Comparison of ENCODE assay signal across 3 cellular contexts in the genomic region with DNA sequence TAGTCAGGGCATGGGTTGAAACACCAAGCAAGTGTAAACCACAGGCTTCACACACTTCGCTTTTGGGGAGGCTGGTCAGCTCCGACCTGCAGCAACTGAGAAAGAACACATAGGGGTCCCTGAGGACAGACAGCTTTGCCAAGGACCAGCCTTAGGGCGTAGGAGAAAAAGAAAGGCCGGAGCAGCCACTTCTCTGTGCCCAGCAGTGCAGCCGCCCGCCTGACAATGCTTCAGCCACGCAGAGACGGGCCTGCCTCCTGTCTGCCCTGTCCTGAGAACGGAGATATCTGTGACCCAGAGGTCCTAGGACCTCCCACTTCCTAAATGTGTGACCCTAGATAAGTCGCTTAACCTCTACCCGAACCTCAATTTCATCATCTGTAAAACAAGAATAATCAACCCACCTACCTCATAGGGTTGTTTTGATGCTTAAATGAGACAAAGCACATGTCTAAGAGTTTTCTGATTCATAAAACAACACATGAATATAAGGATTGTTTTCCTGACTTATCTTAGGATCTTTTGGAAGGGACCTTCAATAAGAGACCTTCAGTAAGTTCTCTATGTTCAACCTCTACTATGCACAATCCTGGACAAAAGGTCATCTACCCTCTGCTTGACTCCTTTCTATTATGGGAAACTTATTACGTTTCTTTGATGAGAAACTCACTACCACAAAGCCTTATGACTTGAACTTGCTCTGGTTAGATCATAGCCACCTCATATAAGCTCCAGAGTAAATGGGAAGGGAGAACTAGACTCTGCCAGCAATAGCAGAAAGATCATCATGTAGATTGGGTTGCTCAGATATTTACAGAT.
TF ChIP-seq lines count a peak whose summit lies in the region.

No MANE protein-coding gene starts in this region.

TF ChIP-seq in liver, 16 proteins besides CTCF, POLR2A, EP300 and RAD21:
- no peak for TF ChIP-seq TAF1 (conservative IDR thresholded peaks at IDR 0.05)
- TF ChIP-seq REST (IDR thresholded peaks at IDR 0.05), result no peak
- TF ChIP-seq EGR1 (IDR thresholded peaks at IDR 0.05; ENCODE audit: low read depth in 2 of 2), result no peak
- no peak for TF ChIP-seq HNF4A (conservative IDR thresholded peaks at IDR 0.05)
- no peak for TF ChIP-seq GABPA (IDR thresholded peaks at IDR 0.05 in 1 of 2, conservative IDR thresholded peaks at IDR 0.05 in 1 of 2)
- no peak for TF ChIP-seq HNF4G (IDR thresholded peaks at IDR 0.05)
- no peak for TF ChIP-seq FOXA1 (IDR thresholded peaks at IDR 0.05)
- no peak for TF ChIP-seq RXRA (IDR thresholded peaks at IDR 0.05)
- TF ChIP-seq, protein P1, sequence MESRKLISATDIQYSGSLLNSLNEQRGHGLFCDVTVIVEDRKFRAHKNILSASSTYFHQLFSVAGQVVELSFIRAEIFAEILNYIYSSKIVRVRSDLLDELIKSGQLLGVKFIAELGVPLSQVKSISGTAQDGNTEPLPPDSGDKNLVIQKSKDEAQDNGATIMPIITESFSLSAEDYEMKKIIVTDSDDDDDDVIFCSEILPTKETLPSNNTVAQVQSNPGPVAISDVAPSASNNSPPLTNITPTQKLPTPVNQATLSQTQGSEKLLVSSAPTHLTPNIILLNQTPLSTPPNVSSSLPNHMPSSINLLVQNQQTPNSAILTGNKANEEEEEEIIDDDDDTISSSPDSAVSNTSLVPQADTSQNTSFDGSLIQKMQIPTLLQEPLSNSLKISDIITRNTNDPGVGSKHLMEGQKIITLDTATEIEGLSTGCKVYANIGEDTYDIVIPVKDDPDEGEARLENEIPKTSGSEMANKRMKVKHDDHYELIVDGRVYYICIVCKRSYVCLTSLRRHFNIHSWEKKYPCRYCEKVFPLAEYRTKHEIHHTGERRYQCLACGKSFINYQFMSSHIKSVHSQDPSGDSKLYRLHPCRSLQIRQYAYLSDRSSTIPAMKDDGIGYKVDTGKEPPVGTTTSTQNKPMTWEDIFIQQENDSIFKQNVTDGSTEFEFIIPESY (IDR thresholded peaks at IDR 0.05), result no peak
- TF ChIP-seq NR2F2 (IDR thresholded peaks at IDR 0.05), result peak; percentile 94
- peak; percentile 21 for TF ChIP-seq SP1 (IDR thresholded peaks at IDR 0.05)

TF ChIP-seq in HepG2, 621 proteins besides CTCF, POLR2A, EP300 and RAD21:
- no peak for TF ChIP-seq CENPX (CRISPR knock-in tag; IDR thresholded peaks at IDR 0.05)
- no peak for TF ChIP-seq ZNF530 (CRISPR knock-in tag; IDR thresholded peaks at IDR 0.05; ENCODE audit: low read depth)
- no peak for TF ChIP-seq MAFG (CRISPR knock-in tag; IDR thresholded peaks at IDR 0.05)
- TF ChIP-seq STAT5B (CRISPR knock-in tag; IDR thresholded peaks at IDR 0.05), result no peak
- no peak for TF ChIP-seq MBD4 (IDR thresholded peaks at IDR 0.05; ENCODE audit: borderline replicate concordance, low read length)
- TF ChIP-seq CENPT (CRISPR knock-in tag; IDR thresholded peaks at IDR 0.05; ENCODE audit: low read depth), result no peak
- TF ChIP-seq MIER2 (CRISPR knock-in tag; IDR thresholded peaks at IDR 0.05), result no peak
- no peak for TF ChIP-seq SOX6 (IDR thresholded peaks at IDR 0.05)
- TF ChIP-seq SOX6 (CRISPR knock-in tag; IDR thresholded peaks at IDR 0.05), result no peak
- no peak for TF ChIP-seq MIER3 (CRISPR knock-in tag; IDR thresholded peaks at IDR 0.05; ENCODE audit: borderline replicate concordance)
- no peak for TF ChIP-seq ZNF7 (CRISPR knock-in tag; IDR thresholded peaks at IDR 0.05)
- TF ChIP-seq, protein P2, sequence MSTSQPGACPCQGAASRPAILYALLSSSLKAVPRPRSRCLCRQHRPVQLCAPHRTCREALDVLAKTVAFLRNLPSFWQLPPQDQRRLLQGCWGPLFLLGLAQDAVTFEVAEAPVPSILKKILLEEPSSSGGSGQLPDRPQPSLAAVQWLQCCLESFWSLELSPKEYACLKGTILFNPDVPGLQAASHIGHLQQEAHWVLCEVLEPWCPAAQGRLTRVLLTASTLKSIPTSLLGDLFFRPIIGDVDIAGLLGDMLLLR (CRISPR knock-in tag; IDR thresholded peaks at IDR 0.05), result no peak
- TF ChIP-seq, protein P3, sequence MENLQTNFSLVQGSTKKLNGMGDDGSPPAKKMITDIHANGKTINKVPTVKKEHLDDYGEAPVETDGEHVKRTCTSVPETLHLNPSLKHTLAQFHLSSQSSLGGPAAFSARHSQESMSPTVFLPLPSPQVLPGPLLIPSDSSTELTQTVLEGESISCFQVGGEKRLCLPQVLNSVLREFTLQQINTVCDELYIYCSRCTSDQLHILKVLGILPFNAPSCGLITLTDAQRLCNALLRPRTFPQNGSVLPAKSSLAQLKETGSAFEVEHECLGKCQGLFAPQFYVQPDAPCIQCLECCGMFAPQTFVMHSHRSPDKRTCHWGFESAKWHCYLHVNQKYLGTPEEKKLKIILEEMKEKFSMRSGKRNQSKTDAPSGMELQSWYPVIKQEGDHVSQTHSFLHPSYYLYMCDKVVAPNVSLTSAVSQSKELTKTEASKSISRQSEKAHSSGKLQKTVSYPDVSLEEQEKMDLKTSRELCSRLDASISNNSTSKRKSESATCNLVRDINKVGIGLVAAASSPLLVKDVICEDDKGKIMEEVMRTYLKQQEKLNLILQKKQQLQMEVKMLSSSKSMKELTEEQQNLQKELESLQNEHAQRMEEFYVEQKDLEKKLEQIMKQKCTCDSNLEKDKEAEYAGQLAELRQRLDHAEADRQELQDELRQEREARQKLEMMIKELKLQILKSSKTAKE (CRISPR knock-in tag; IDR thresholded peaks at IDR 0.05; ENCODE audit: borderline replicate concordance), result no peak

TF ChIP-seq in GM12878, 131 proteins besides CTCF, POLR2A, EP300 and RAD21 (continues in another document):
- TF ChIP-seq NFXL1 (IDR thresholded peaks at IDR 0.05; ENCODE audit: borderline replicate concordance) (no peak), BHLHE40 (IDR thresholded peaks at IDR 0.05; ENCODE audit: borderline replicate concordance in 1 of 2, low read depth in 2 of 2, low read length in 1 of 2) (no peak), SRF (IDR thresholded peaks at IDR 0.05; ENCODE audit: low read depth in 2 of 2, low read length in 2 of 2) (no peak), HDAC6 (IDR thresholded peaks at IDR 0.05; ENCODE audit: unreplicated experiment) (no peak), ATF7 (IDR thresholded peaks at IDR 0.05; ENCODE audit: low read depth) (no peak), ZNF384 (IDR thresholded peaks at IDR 0.05; ENCODE audit: borderline replicate concordance, low read depth, low read length) (peak; percentile 5; the same call in 1 of the 2 replicates), ESRRA (IDR thresholded peaks at IDR 0.05; ENCODE audit: low read length) (no peak), SMC3 (IDR thresholded peaks at IDR 0.05; ENCODE audit: borderline replicate concordance, low read length) (no peak), EED (IDR thresholded peaks at IDR 0.05; ENCODE audit: low read depth) (no peak), RUNX3 (IDR thresholded peaks at IDR 0.05; ENCODE audit: low read length) (peak; percentile 16; the same call in 1 of the 2 replicates), TCF12 (IDR thresholded peaks at IDR 0.05; ENCODE audit: low read depth, low read length) (no peak), SREBF1 (IDR thresholded peaks at IDR 0.05; ENCODE audit: low read length) (no peak), JUNB (IDR thresholded peaks at IDR 0.05) (peak; percentile 34), ZNF274 (IDR thresholded peaks at IDR 0.05; ENCODE audit: insufficient read depth, insufficient read length) (no peak), RAD51 (IDR thresholded peaks at IDR 0.05) (no peak), RCOR1 (conservative IDR thresholded peaks at IDR 0.05; ENCODE audit: low read depth, low read length) (no peak), ZNF207 (IDR thresholded peaks at IDR 0.05; ENCODE audit: borderline replicate concordance) (no peak), MEF2A (IDR thresholded peaks at IDR 0.05; ENCODE audit: insufficient read depth, low read depth, low read length) (no peak), SMAD5 (IDR thresholded peaks at IDR 0.05; ENCODE audit: low read depth) (no peak), NFYA (IDR thresholded peaks at IDR 0.05; ENCODE audit: borderline replicate concordance, low read depth, low read length) (no peak), CREB1 (IDR thresholded peaks at IDR 0.05; ENCODE audit: low read depth) (peak; percentile 64; the same call in 1 of the 2 replicates), SMAD1 (IDR thresholded peaks at IDR 0.05; ENCODE audit: low read depth, partially characterized antibody) (no peak), ZNF592 (IDR thresholded peaks at IDR 0.05) (no peak), FOXM1 (IDR thresholded peaks at IDR 0.05; ENCODE audit: low read depth, low read length) (no peak), IRF3 (IDR thresholded peaks at IDR 0.05) (no peak)
- TF ChIP-seq, protein P4, sequence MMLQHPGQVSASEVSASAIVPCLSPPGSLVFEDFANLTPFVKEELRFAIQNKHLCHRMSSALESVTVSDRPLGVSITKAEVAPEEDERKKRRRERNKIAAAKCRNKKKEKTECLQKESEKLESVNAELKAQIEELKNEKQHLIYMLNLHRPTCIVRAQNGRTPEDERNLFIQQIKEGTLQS (IDR thresholded peaks at IDR 0.05; ENCODE audit: borderline replicate concordance, extremely low read depth, low read depth, low read length), result no peak
- TF ChIP-seq, protein P1 (IDR thresholded peaks at IDR 0.05), result no peak
- TF ChIP-seq, protein P5, sequence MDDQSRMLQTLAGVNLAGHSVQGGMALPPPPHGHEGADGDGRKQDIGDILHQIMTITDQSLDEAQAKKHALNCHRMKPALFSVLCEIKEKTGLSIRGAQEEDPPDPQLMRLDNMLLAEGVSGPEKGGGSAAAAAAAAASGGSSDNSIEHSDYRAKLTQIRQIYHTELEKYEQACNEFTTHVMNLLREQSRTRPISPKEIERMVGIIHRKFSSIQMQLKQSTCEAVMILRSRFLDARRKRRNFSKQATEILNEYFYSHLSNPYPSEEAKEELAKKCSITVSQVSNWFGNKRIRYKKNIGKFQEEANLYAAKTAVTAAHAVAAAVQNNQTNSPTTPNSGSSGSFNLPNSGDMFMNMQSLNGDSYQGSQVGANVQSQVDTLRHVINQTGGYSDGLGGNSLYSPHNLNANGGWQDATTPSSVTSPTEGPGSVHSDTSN (IDR thresholded peaks at IDR 0.05; ENCODE audit: insufficient replicate concordance, low read depth, low read length), result no peak
